Comparison of ENCODE assay signal across 27 cellular contexts in genomic region chr7:101599787-101600186, GRCh38. TPM values are rescaled to one million over a fixed set of nuclear protein-coding genes. Genes with fewer than 3 reads are reported as not detected.
DNase-seq lines count a peak whose midpoint lies in the region; ATAC-seq, FAIRE-seq and TF ChIP-seq lines count a peak whose summit lies in the region.
"Had no signal": no experiment of that assay in that cellular context is flagged by ENCODE, and none has a peak within 500 bp of the region (broad histone marks: within the 10 kb centered on the region; RNA-seq: fewer than 3 reads in every experiment).

No MANE protein-coding gene starts in this region.

- H3K36me3 ChIP-seq in Caco-2 (ENCODE audit: control insufficient read depth, insufficient read depth, low read length) (no peaks in the 10 kb centered on the region), neuronal stem cell (replicated peaks in 1 of 2; ENCODE audit: control insufficient read depth in 2 of 2, insufficient read depth in 2 of 2, low read length in 2 of 2) (no peaks in the 10 kb centered on the region)
- H3K36me3 ChIP-seq: BE2C; BLaER1 treated with 17β-estradiol and CSF1 and Interleukin-3, amounts not matched to agents 10 nM and 100 nM had no signal

- H2BK5ac ChIP-seq in neuronal stem cell (ENCODE audit: low read length), result no peak overlapping the region

- no peak overlapping the region for H3K4me2 ChIP-seq in neuronal stem cell (ENCODE audit: insufficient read depth, low read length, poor library complexity, severe bottlenecking)
- H3K4me2 ChIP-seq: A549 had no signal

- no peak overlapping the region for H2AFZ ChIP-seq in neuronal stem cell (ENCODE audit: low read length)
- H2AFZ ChIP-seq: GM23248 had no signal

- no peaks in the 10 kb centered on the region for H3K27me3 Mint-ChIP-seq in Caco-2 (ENCODE audit: insufficient read depth, unreplicated experiment)
- H3K27me3 Mint-ChIP-seq in chondrocyte (ENCODE audit: low read depth), result peaks cover 7% of the 10 kb centered on the region

- H3K14ac ChIP-seq in neuronal stem cell (ENCODE audit: low read length), result no peak overlapping the region

- no peaks in the 10 kb centered on the region for H3K79me1 ChIP-seq in neuronal stem cell (ENCODE audit: low read depth, low read length)

- no peak overlapping the region for H3K18ac ChIP-seq in neuronal stem cell (ENCODE audit: low read length)

- no peaks in the 10 kb centered on the region for H3K9me3 Mint-ChIP-seq in Caco-2 (ENCODE audit: unreplicated experiment)
- no peaks in the 10 kb centered on the region for H3K9me3 Mint-ChIP-seq in chondrocyte (ENCODE audit: low read depth)
- H3K9me3 Mint-ChIP-seq: CD14-positive monocyte; CD4-positive, alpha-beta T cell; CD8-positive, alpha-beta memory T cell had no signal

- H3K27ac Mint-ChIP-seq in Caco-2 (ENCODE audit: unreplicated experiment) (peak overlapping the region; percentile 53), chondrocyte (ENCODE audit: unreplicated experiment) (no peak overlapping the region)
- H3K27ac Mint-ChIP-seq: CD4-positive, alpha-beta T cell; CD8-positive, alpha-beta memory T cell had no signal

- H3K23ac ChIP-seq in neuronal stem cell (ENCODE audit: low read depth, low read length, poor library complexity), result no peak overlapping the region

- H3K27me3 ChIP-seq in Caco-2 (replicated peaks; ENCODE audit: control insufficient read depth, insufficient read depth, low read length), result no peaks in the 10 kb centered on the region
- H3K27me3 ChIP-seq in neuronal stem cell (ENCODE audit: control insufficient read depth in 3 of 3, insufficient read depth in 3 of 3, low read depth in 1 of 3, low read length in 3 of 3), result peaks cover 0 to 17% (median 0%) of the 10 kb centered on the region in 3 experiments
- H3K27me3 ChIP-seq: BE2C; BLaER1 treated with 17β-estradiol and CSF1 and Interleukin-3, amounts not matched to agents 10 nM and 100 nM had no signal

- intact Hi-C loops in Caco-2 (cut with micrococcal nuclease; ENCODE audit: unreplicated experiment), result loop anchor here (2.0 to 10.0 kb wide), 3 partner anchors 15 to 88 kb away; no protein-coding TSS in a partner anchor

- POLR2A ChIA-PET in Caco-2 (lab: Charles Lee), result no interaction called here

- H3K9ac ChIP-seq in neuronal stem cell (ENCODE audit: low read depth, low read length, poor library complexity), result no peak overlapping the region
- H3K9ac ChIP-seq: GM23248 had no signal

- H3K27ac ChIP-seq in neuronal stem cell (replicated peaks; ENCODE audit: low read length), result no peak overlapping the region
- H3K27ac ChIP-seq: A549; BLaER1 treated with 17β-estradiol and CSF1 and Interleukin-3, amounts not matched to agents 10 nM and 100 nM; GM23248 had no signal

- FAIRE-seq in urothelium cell line (lab: Jason Lieb, UNC), result peak; percentile 17
- FAIRE-seq: A549, GM12891, GM18507, H1 had no signal

- H3K4me3 Mint-ChIP-seq in Caco-2 (ENCODE audit: unreplicated experiment) (no peak overlapping the region), chondrocyte (ENCODE audit: unreplicated experiment) (no peak overlapping the region)
- H3K4me3 Mint-ChIP-seq: CD14-positive monocyte; CD4-positive, alpha-beta T cell; CD8-positive, alpha-beta memory T cell had no signal

- H4K8ac ChIP-seq in neuronal stem cell (ENCODE audit: low read depth, low read length), result no peak overlapping the region

- no CpG with 5 or more reads among the region's 3 CpGs for WGBS in neuronal stem cell (ENCODE audit: extremely low coverage in 2 of 2, insufficient read length in 2 of 2, insufficient replicate concordance in 1 of 2), 2 donors

- DNase-seq in Caco-2, result no peak
- DNase-seq in chondrocyte (ENCODE audit: low spot score), result peak; percentile 1
- no peak for DNase-seq in neuronal stem cell (ENCODE audit: low spot score)
- DNase-seq in urothelium cell line (ENCODE audit: low spot score), result no peak
- DNase-seq in NCI-H2029 (lab: John Stamatoyannopoulos, UW), result no peak
- no peak for DNase-seq in middle frontal gyrus (ENCODE audit: extremely low spot score, low spot score)
- DNase-seq: 8988T; ACHN; AML-193; BE2C; Calu3; CD4-positive, alpha-beta T cell; CD8-positive, alpha-beta memory T cell; DMS53; DMS79 treated with DMSO at 0.1 percent for 48 hours; GF-D8; GM23248; HCEC 1CT had no signal

- no peak overlapping the region for H2BK12ac ChIP-seq in neuronal stem cell (ENCODE audit: low read length)

- ATAC-seq in HG03432 (IDR thresholded peaks at IDR 0.05; ENCODE audit: unreplicated experiment), result no peak
- ATAC-seq: A549 had no signal

- no peak overlapping the region for H3K4ac ChIP-seq in neuronal stem cell (ENCODE audit: low read length)

- TF ChIP-seq CTCF in Caco-2 (IDR thresholded peaks at IDR 0.05; ENCODE audit: insufficient read depth in 1 of 2, low read depth in 1 of 2, low read length in 1 of 2, severe bottlenecking in 1 of 2, unreplicated experiment in 1 of 2), result no peak
- no peak for TF ChIP-seq CTCF in chondrocyte (IDR thresholded peaks at IDR 0.05)

- no peak overlapping the region for H2BK120ac ChIP-seq in neuronal stem cell (ENCODE audit: low read depth, low read length)

- peak overlapping the region; percentile 1 for H2BK15ac ChIP-seq in neuronal stem cell (ENCODE audit: low read length)

- CTCF ChIA-PET in Caco-2 (lab: Charles Lee), result interaction anchor here (0.6 to 1.0 kb wide), 2 partner anchors 103 to 861 kb away, joined by 3 to 4 read pairs; no protein-coding TSS in a partner anchor

- peak overlapping the region; percentile 56 for H2AK5ac ChIP-seq in neuronal stem cell (ENCODE audit: low read depth, low read length)

- H3K4me1 ChIP-seq in Caco-2, result peaks cover 43% of the 10 kb centered on the region
- H3K4me1 ChIP-seq in neuronal stem cell (ENCODE audit: control insufficient read depth in 2 of 2, insufficient read depth in 1 of 2, low read depth in 1 of 2, low read length in 2 of 2), result peaks cover 0 to 6% of the 10 kb centered on the region in 2 donors
- H3K4me1 ChIP-seq: BE2C had no signal

- H3K4me1 Mint-ChIP-seq in Caco-2 (ENCODE audit: low read depth, unreplicated experiment), result peaks cover 13% of the 10 kb centered on the region
- peaks cover 19% of the 10 kb centered on the region for H3K4me1 Mint-ChIP-seq in chondrocyte (ENCODE audit: low read depth)
- H3K4me1 Mint-ChIP-seq: CD14-positive monocyte; CD8-positive, alpha-beta memory T cell had no signal

- peaks cover 6% of the 10 kb centered on the region; the same call in 1 of the 2 replicates for H3K9me3 ChIP-seq in Caco-2
- no peaks in the 10 kb centered on the region for H3K9me3 ChIP-seq in neuronal stem cell (replicated peaks in 1 of 2; ENCODE audit: control insufficient read depth in 2 of 2, insufficient read depth in 1 of 2, low read depth in 1 of 2, low read length in 2 of 2)
- H3K9me3 ChIP-seq: A549, BE2C had no signal

- no peak overlapping the region for H4K91ac ChIP-seq in neuronal stem cell (ENCODE audit: low read depth, low read length, poor library complexity)

- BruUV-seq in Caco-2 (replicated peaks; lab: Mats Ljungman, UMichigan), result no TSS peak

- H3K4me3 ChIP-seq in Caco-2 (ENCODE audit: low read depth, low read length), result no peak overlapping the region
- no peak overlapping the region for H3K4me3 ChIP-seq in neuronal stem cell (ENCODE audit: low read length in 2 of 2)
- H3K4me3 ChIP-seq: A549; BLaER1 treated with 17β-estradiol and CSF1 and Interleukin-3, amounts not matched to agents 10 nM and 100 nM; GM23248 had no signal

- H3K36me3 Mint-ChIP-seq in Caco-2 (ENCODE audit: insufficient read depth, unreplicated experiment) (peaks cover 7% of the 10 kb centered on the region), chondrocyte (ENCODE audit: low read depth) (no peaks in the 10 kb centered on the region)
- H3K36me3 Mint-ChIP-seq: CD14-positive monocyte; CD8-positive, alpha-beta memory T cell had no signal

RNA-seq across cellular contexts. Expression of gene MYL10, which starts 29.3 kb away (rescaled TPM):
- not detected in 2 replicates for total RNA-seq in Caco-2 (2022)
- 3.4 to 5.1 TPM (median 4.7 TPM) in 3 replicates for total RNA-seq in chondrocyte
- not detected for polyA plus RNA-seq in neuronal stem cell (2013, experiment 1 of 2)
- not detected for polyA plus RNA-seq in neuronal stem cell (2013, experiment 2 of 2)
- total RNA-seq: Calu3; CD4-positive, alpha-beta T cell; CD8-positive, alpha-beta memory T cell; Daoy; GM23248; H1; H7 had no signal
- polyA plus RNA-seq: A549; CD14-positive monocyte; CD8-positive, alpha-beta memory T cell; GM23248 had no signal
